ENCODE assay signal across 9 cellular contexts in genomic region chr12:48936379-48936979, GRCh38. TPM values are rescaled to one million over a fixed set of nuclear protein-coding genes. Genes with fewer than 3 reads are reported as not detected.
DNase-seq lines count a peak whose midpoint lies in the region; ATAC-seq and TF ChIP-seq lines count a peak whose summit lies in the region.
"Had no signal": no experiment of that assay in that cellular context is flagged by ENCODE, and none has a peak within 500 bp of the region (broad histone marks: within the 10 kb centered on the region; RNA-seq: fewer than 3 reads in every experiment).

No MANE protein-coding gene starts in this region.

- H3K4me1 ChIP-seq in thoracic aorta (ENCODE audit: control insufficient read depth in 1 of 2, low read depth in 2 of 2), result no peaks in the 10 kb centered on the region

- H3K4me3 Mint-ChIP-seq in Calu3 (ENCODE audit: low read depth, unreplicated experiment), result no peak overlapping the region
- H3K4me3 Mint-ChIP-seq in activated T-helper 17 cell treated with anti-CD3 and anti-CD28 coated beads, Interleukin-2, amount 50 U/mL, for 72 hours, result no peak overlapping the region

- peaks cover 32% of the 10 kb centered on the region for H3K36me3 Mint-ChIP-seq in Calu3 (ENCODE audit: insufficient read depth, unreplicated experiment)
- H3K36me3 Mint-ChIP-seq in activated T-helper 17 cell treated with anti-CD3 and anti-CD28 coated beads, Interleukin-2, amount 50 U/mL, for 72 hours (ENCODE audit: low read depth), result peaks cover 86% of the 10 kb centered on the region

- no peaks in the 10 kb centered on the region for H3K27me3 ChIP-seq in thoracic aorta (replicated peaks; ENCODE audit: insufficient read depth)

- peak; percentile 77 for TF ChIP-seq CTCF in Calu3 (IDR thresholded peaks at IDR 0.05; ENCODE audit: unreplicated experiment)
- peak; percentile 85 for TF ChIP-seq CTCF in RWPE1 (conservative IDR thresholded peaks at IDR 0.05; ENCODE audit: low read depth)
- peak; percentile 94 for TF ChIP-seq CTCF in fibroblast of villous mesenchyme (IDR thresholded peaks at IDR 0.05; ENCODE audit: insufficient read depth, low read depth, low read length)
- TF ChIP-seq CTCF in omental fat pad (IDR thresholded peaks at IDR 0.05), result peak in 2 of 3 donors; percentile 61 to 66
- peak; percentile 90 for TF ChIP-seq CTCF in thoracic aorta (IDR thresholded peaks at IDR 0.05)

- H3K9me3 Mint-ChIP-seq in Calu3 (ENCODE audit: low read depth, unreplicated experiment), result no peaks in the 10 kb centered on the region
- no peaks in the 10 kb centered on the region for H3K9me3 Mint-ChIP-seq in activated T-helper 17 cell treated with anti-CD3 and anti-CD28 coated beads, Interleukin-2, amount 50 U/mL, for 72 hours

- ATAC-seq in activated T-helper 17 cell treated with anti-CD3 and anti-CD28 coated beads, Interleukin-2, amount 50 U/mL, for 72 hours (replicated peaks), result peak; percentile 43
- ATAC-seq in omental fat pad (ENCODE audit: low FRiP score) (peak; percentile 59), thoracic aorta (ENCODE audit: insufficient number of reproducible peaks, low FRiP score, low read depth) (no peak), GM19463 (IDR thresholded peaks at IDR 0.05; ENCODE audit: unreplicated experiment) (no peak)

- DNase-seq in Calu3 (peak; percentile 74), HT1080 (ENCODE audit: low read depth) (peak; percentile 55), RWPE1 (ENCODE audit: low spot score) (peak; percentile 72), fibroblast of villous mesenchyme (ENCODE audit: low read depth) (peak; percentile 76), omental fat pad (ENCODE audit: low spot score) (peak; percentile 90), thoracic aorta (ENCODE audit: low spot score) (peak; percentile 47)

- no peaks in the 10 kb centered on the region for H3K27me3 Mint-ChIP-seq in Calu3 (ENCODE audit: unreplicated experiment)
- no peaks in the 10 kb centered on the region for H3K27me3 Mint-ChIP-seq in activated T-helper 17 cell treated with anti-CD3 and anti-CD28 coated beads, Interleukin-2, amount 50 U/mL, for 72 hours

- peak overlapping the region; percentile 23 for H3K27ac Mint-ChIP-seq in Calu3 (ENCODE audit: unreplicated experiment)
- H3K27ac Mint-ChIP-seq in activated T-helper 17 cell treated with anti-CD3 and anti-CD28 coated beads, Interleukin-2, amount 50 U/mL, for 72 hours, result peak overlapping the region; percentile 75

- CTCF ChIA-PET in Calu3 (lab: Charles Lee) (interaction anchor here (0.7 to 1.3 kb wide), 2 partner anchors 11 to 45 kb away, joined by 3 to 8 read pairs; partner anchors contain the start of gene FKBP11), RWPE1 (lab: Yijun Ruan, JAX) (interaction anchor here (0.5 to 1.3 kb wide), 19 partner anchors 9 to 1884 kb away, joined by 3 to 11 read pairs (median 4); partner anchors contain the start of genes ARF3 and FKBP11)

- H3K4me1 Mint-ChIP-seq in Calu3 (ENCODE audit: low read depth, unreplicated experiment), result no peaks in the 10 kb centered on the region
- H3K4me1 Mint-ChIP-seq in activated T-helper 17 cell treated with anti-CD3 and anti-CD28 coated beads, Interleukin-2, amount 50 U/mL, for 72 hours, result peaks cover 43% of the 10 kb centered on the region

- POLR2A ChIA-PET in RWPE1 (lab: Yijun Ruan, JAX; ENCODE audit: low non-redundant PET), result no interaction called here

- TSS peak; percentile 49 for BruUV-seq in Calu3 (replicated peaks; lab: Mats Ljungman, UMichigan)

- peaks cover 54% of the 10 kb centered on the region for H3K36me3 ChIP-seq in thoracic aorta

- intact Hi-C loops in Calu3 (cut with micrococcal nuclease; ENCODE audit: unreplicated experiment), result no loop called here

- H3K27ac ChIP-seq in RWPE1, result no peak overlapping the region
- H3K27ac ChIP-seq in thoracic aorta, result no peak overlapping the region

- no peak overlapping the region for H3K4me3 ChIP-seq in fibroblast of villous mesenchyme (ENCODE audit: low read depth, low read length)
- no peak overlapping the region for H3K4me3 ChIP-seq in thoracic aorta

- H3K9me3 ChIP-seq in thoracic aorta, result no peaks in the 10 kb centered on the region

RNA-seq across cellular contexts. Expression of gene FKBP11, which starts 11.2 kb away (rescaled TPM):
- total RNA-seq in Calu3 (2022) (20.1 and 21.4 TPM in 2 replicates), fibroblast of villous mesenchyme (21.9 and 25.5 TPM in 2 replicates), omental fat pad (10 to 100 TPM; 14.7 to 32.1 (median 22.5) TPM), thoracic aorta (10 to 100 TPM; 19.0 to 22.2 TPM)
- 9.8 and 13.0 TPM in 2 replicates for total RNA-seq in HT1080 (2014; rRNA removed; shearing (Covaris generic))
- 13.1 and 17.1 TPM in 2 replicates for polyA plus RNA-seq in HT1080 (2015; cell fraction: cytosol; rRNA removed)
- 31.8 and 35.7 TPM in 2 replicates for polyA plus RNA-seq in HT1080 (2015; cell fraction: nucleus; rRNA removed)
- total RNA-seq in activated T-helper 17 cell treated with anti-CD3 and anti-CD28 coated beads, Interleukin-2, amount 50 U/mL, for 72 hours, result 100 to 1,000 TPM in 1 of 2 donors, 10 to 100 TPM in 1; 55.0 to 100 TPM

RNA-seq across cellular contexts. Expression of gene ARF3, which starts 20.8 kb away (rescaled TPM):
- total RNA-seq in Calu3 (2022), result 142 and 164 TPM in 2 replicates
- total RNA-seq in HT1080 (2014; rRNA removed; shearing (Covaris generic)), result 108 and 163 TPM in 2 replicates
- polyA plus RNA-seq in HT1080 (2015; cell fraction: cytosol; rRNA removed), result 142 and 148 TPM in 2 replicates
- 148 and 162 TPM in 2 replicates for polyA plus RNA-seq in HT1080 (2015; cell fraction: nucleus; rRNA removed)
- total RNA-seq in activated T-helper 17 cell treated with anti-CD3 and anti-CD28 coated beads, Interleukin-2, amount 50 U/mL, for 72 hours, result 100 to 1,000 TPM in 1 of 2 donors, 10 to 100 TPM in 1; 84.1 to 128 TPM
- total RNA-seq in fibroblast of villous mesenchyme, result 49.3 and 68.2 TPM in 2 replicates
- total RNA-seq in omental fat pad, result 10 to 100 TPM; 57.1 to 91.5 (median 68.3) TPM
- total RNA-seq in thoracic aorta, result 10 to 100 TPM; 63.4 to 65.8 TPM

RNA-seq across cellular contexts. Expression of gene WNT10B, which starts 35.1 kb away (rescaled TPM):
- total RNA-seq in Calu3 (2022), result 0.73 TPM in 1 of 2 replicates, not detected in the other
- total RNA-seq in HT1080 (2014; rRNA removed; shearing (Covaris generic)), result 0.71 and 2.1 TPM in 2 replicates
- 0.92 and 1.3 TPM in 2 replicates for polyA plus RNA-seq in HT1080 (2015; cell fraction: cytosol; rRNA removed)
- polyA plus RNA-seq in HT1080 (2015; cell fraction: nucleus; rRNA removed), result 0.91 and 0.96 TPM in 2 replicates
- under 1 TPM; 0.22 to 0.29 TPM for total RNA-seq in activated T-helper 17 cell treated with anti-CD3 and anti-CD28 coated beads, Interleukin-2, amount 50 U/mL, for 72 hours
- not detected in 2 replicates for total RNA-seq in fibroblast of villous mesenchyme
- total RNA-seq in omental fat pad, result 1 to 10 TPM in 1 of 4 donors, under 1 TPM in 3; 0.36 to 2.5 (median 0.56) TPM
- total RNA-seq in thoracic aorta, result 1 to 10 TPM in 1 of 2 donors, under 1 TPM in 1; 0.54 to 2.3 TPM

RNA-seq across cellular contexts. Expression of gene WNT1, which starts 41.6 kb away (rescaled TPM):
- total RNA-seq in Calu3 (2022) (not detected in 2 replicates), fibroblast of villous mesenchyme (not detected in 2 replicates), omental fat pad (under 1 TPM in 1 of 4 donors, not detected in 3; 0.60 TPM), thoracic aorta (1 to 10 TPM in 1 of 2 donors, not detected in 1; 1.2 TPM)
- total RNA-seq in HT1080 (2014; rRNA removed; shearing (Covaris generic)), result not detected in 2 replicates
- polyA plus RNA-seq in HT1080 (2015; cell fraction: cytosol; rRNA removed), result not detected in 2 replicates
- not detected in 2 replicates for polyA plus RNA-seq in HT1080 (2015; cell fraction: nucleus; rRNA removed)
- total RNA-seq in activated T-helper 17 cell treated with anti-CD3 and anti-CD28 coated beads, Interleukin-2, amount 50 U/mL, for 72 hours, result not detected
- total RNA-seq: T-helper 2 cell treated with Interferon-gamma antibody and Interleukin-4, amounts not matched to agents 100 ng/mL and 5 ng/mL, for 36 hours had no signal

Comparison
In these comparisons a context has a peak if more than half of its experiments do, and no peak if none do; other contexts are left out.
1. ATAC-seq: peak in activated T-helper 17 cell treated with anti-CD3 and anti-CD28 coated beads, Interleukin-2, amount 50 U/mL, for 72 hours (single experiment) and omental fat pad (single experiment); none in thoracic aorta (single experiment) and GM19463 (single experiment).
2. Peak in every context shown above with its lines, with median percentiles within 50 percentile points of each other: DNase-seq and CTCF ChIP-seq.